In genomic region chr15:89746386-89746974, GRCh38 we compare ENCODE assay signal across 25 cellular contexts. TPM values are rescaled to one million over a fixed set of nuclear protein-coding genes. Genes with fewer than 3 reads are reported as not detected.
"Had no signal": no experiment of that assay in that cellular context is flagged by ENCODE, and none has a peak within 500 bp of the region (broad histone marks: within the 10 kb centered on the region; RNA-seq: fewer than 3 reads in every experiment).

No MANE protein-coding gene starts in this region.

- H3K27me3 ChIP-seq: adrenal gland, right atrium auricular region had no signal

- H3K27ac Mint-ChIP-seq: activated B cell treated with CpG ODN at 0.5 μM for 24 hours; activated CD8-positive, alpha-beta T cell treated with anti-CD3 and anti-CD28 coated beads, Interleukin-2, amount 10 ng/mL, durations not matched to agents 7 days and 5 days; activated naive CD4-positive, alpha-beta T cell treated with anti-CD3 and anti-CD28 coated beads, Interleukin-2, amount 50 U/mL, for 24 hours; naive thymus-derived CD8-positive, alpha-beta T cell; T-helper 17 cell; type B pancreatic cell had no signal

- H3K36me3 ChIP-seq: adrenal gland, cardiac muscle cell, gastroesophageal sphincter, heart right ventricle, left lung, neutrophil, right atrium auricular region had no signal

- DNase-seq: activated B cell treated with CpG ODN at 0.5 μM for 24 hours; activated CD4-positive, alpha-beta T cell treated with anti-CD3 and anti-CD28 coated beads for 48 hours; activated CD8-positive, alpha-beta memory T cell treated with anti-CD3 and anti-CD28 coated beads, Interleukin-2, amount 50 U/mL, for 4 hours; activated CD8-positive, alpha-beta T cell treated with anti-CD3 and anti-CD28 coated beads, Interleukin-2, amount 10 ng/mL, durations not matched to agents 7 days and 5 days; activated effector memory CD4-positive, alpha-beta T cell treated with anti-CD3 and anti-CD28 coated beads, Interleukin-2, amount 50 U/mL, for 16 hours; activated T-cell treated with anti-CD3 and anti-CD28 coated beads, Interleukin-2, amount 50 U/mL, for 48 hours; adrenal gland; erythroblast; heart right ventricle; mammary epithelial cell; naive thymus-derived CD8-positive, alpha-beta T cell; stimulated activated CD4-positive, alpha-beta T cell treated with anti-CD3 and anti-CD28 coated beads, Interleukin-4, amount 100 ng/mL, for 4 hours; stimulated activated CD8-positive, alpha-beta memory T cell treated with anti-CD3 and anti-CD28 coated beads, Interleukin-4, amount 100 ng/mL, for 48 hours; stimulated activated naive CD8-positive, alpha-beta T cell treated with anti-CD3 and anti-CD28 coated beads, Interleukin-15, Interleukin-2, amounts not matched to agents 100 U/mL and 50 U/mL, for 24 hours; T-helper 17 cell had no signal

- H3K9me3 Mint-ChIP-seq: activated B cell treated with CpG ODN at 0.5 μM for 24 hours; activated naive CD4-positive, alpha-beta T cell treated with anti-CD3 and anti-CD28 coated beads, Interleukin-2, amount 50 U/mL, for 24 hours; naive thymus-derived CD8-positive, alpha-beta T cell; type B pancreatic cell had no signal

- FAIRE-seq: colon, keratinocyte had no signal

- H3K9me3 ChIP-seq: adrenal gland, gastroesophageal sphincter, heart right ventricle, left lung, neutrophil, right atrium auricular region had no signal

- H3K27ac ChIP-seq: adrenal gland, cardiac muscle cell, gastroesophageal sphincter, heart right ventricle, left lung, neutrophil, right atrium auricular region, skin epidermis had no signal

- H3K4me3 ChIP-seq: adrenal gland, cardiac muscle cell, gastroesophageal sphincter, heart right ventricle, left lung, right atrium auricular region, skin epidermis had no signal

- H3K36me3 Mint-ChIP-seq: activated naive CD4-positive, alpha-beta T cell treated with anti-CD3 and anti-CD28 coated beads, Interleukin-2, amount 50 U/mL, for 24 hours; naive thymus-derived CD8-positive, alpha-beta T cell; type B pancreatic cell had no signal

- H3K4me3 Mint-ChIP-seq: activated B cell treated with CpG ODN at 0.5 μM for 24 hours; activated CD8-positive, alpha-beta T cell treated with anti-CD3 and anti-CD28 coated beads, Interleukin-2, amount 10 ng/mL, durations not matched to agents 7 days and 5 days; activated naive CD4-positive, alpha-beta T cell treated with anti-CD3 and anti-CD28 coated beads, Interleukin-2, amount 50 U/mL, for 24 hours; naive thymus-derived CD8-positive, alpha-beta T cell; T-helper 17 cell; type B pancreatic cell had no signal

RNA-seq across cellular contexts. Expression of gene MESP1, which starts 4.6 kb away (rescaled TPM):
- total RNA-seq: T-helper 17 cell had no signal
- polyA plus RNA-seq: keratinocyte, mammary epithelial cell had no signal

RNA-seq across cellular contexts. Expression of gene MESP2, which starts 29.7 kb away (rescaled TPM):
- total RNA-seq: activated CD8-positive, alpha-beta T cell treated with anti-CD3 and anti-CD28 coated beads, Interleukin-2, amount 10 ng/mL, durations not matched to agents 7 days and 5 days; gastroesophageal sphincter; naive thymus-derived CD8-positive, alpha-beta T cell; right atrium auricular region; T-helper 17 cell had no signal
- polyA plus RNA-seq: naive thymus-derived CD8-positive, alpha-beta T cell had no signal

RNA-seq across cellular contexts. Expression of gene WDR93, which starts 55.9 kb away (rescaled TPM):
- total RNA-seq: activated CD8-positive, alpha-beta T cell treated with anti-CD3 and anti-CD28 coated beads, Interleukin-2, amount 10 ng/mL, durations not matched to agents 7 days and 5 days had no signal
